In the genomic region with DNA sequence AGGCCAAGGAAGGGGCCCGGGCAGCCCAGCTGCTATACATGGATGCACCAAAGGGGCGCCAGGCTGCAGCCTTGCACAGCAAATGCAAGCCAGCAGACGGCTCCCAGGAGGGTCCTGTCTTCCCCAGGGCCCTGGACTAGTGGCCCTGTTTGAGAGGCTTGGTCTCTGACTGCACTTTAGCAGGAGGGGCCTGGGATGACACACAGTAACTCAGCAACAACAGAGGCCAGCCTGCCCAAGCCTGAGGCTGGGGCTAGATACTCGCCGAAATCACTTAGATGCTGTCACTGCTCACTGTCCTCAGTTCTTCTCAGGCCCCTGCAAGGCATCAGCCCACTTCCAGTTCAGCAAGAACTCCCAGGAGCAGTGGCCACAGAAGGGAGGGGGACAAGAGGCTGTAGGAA, we compare ENCODE assay signal across 9 cellular contexts.
DNase-seq lines count a peak whose midpoint lies in the region; ATAC-seq and TF ChIP-seq lines count a peak whose summit lies in the region.
"Had no signal": no experiment of that assay in that cellular context is flagged by ENCODE, and none has a peak within 500 bp of the region (broad histone marks: within the 10 kb centered on the region; RNA-seq: fewer than 3 reads in every experiment).

No MANE protein-coding gene starts in this region.

- H3K4me3 ChIP-seq in Peyer's patch, result no peak overlapping the region
- no peak overlapping the region for H3K4me3 ChIP-seq in esophagus squamous epithelium
- peak overlapping the region in 1 of 4 donors; percentile 34 for H3K4me3 ChIP-seq in gastrocnemius medialis

- no peaks in the 10 kb centered on the region for H3K27me3 ChIP-seq in Peyer's patch
- H3K27me3 ChIP-seq in esophagus squamous epithelium, result peaks cover 0 to 53% (median 0%) of the 10 kb centered on the region in 4 donors
- no peaks in the 10 kb centered on the region for H3K27me3 ChIP-seq in gastrocnemius medialis

- H3K9me3 ChIP-seq in Peyer's patch (no peaks in the 10 kb centered on the region), esophagus squamous epithelium (no peaks in the 10 kb centered on the region), gastrocnemius medialis (no peaks in the 10 kb centered on the region)

- peaks cover 0 to 38% (median 0%) of the 10 kb centered on the region in 3 donors for H3K36me3 ChIP-seq in Peyer's patch
- peaks cover 0 to 49% (median 0%) of the 10 kb centered on the region in 3 donors for H3K36me3 ChIP-seq in esophagus squamous epithelium
- no peaks in the 10 kb centered on the region for H3K36me3 ChIP-seq in gastrocnemius medialis

- no peak for TF ChIP-seq POLR2A in Peyer's patch (IDR thresholded peaks at IDR 0.05)
- TF ChIP-seq POLR2A in esophagus squamous epithelium (IDR thresholded peaks at IDR 0.05), result no peak
- TF ChIP-seq POLR2A in gastrocnemius medialis (IDR thresholded peaks at IDR 0.05), result no peak

- in situ Hi-C loops in gastrocnemius medialis (cut with MboI; ENCODE audit: low sequenced_read_pairs in 4 of 4), result no loop called here

- WGBS in esophagus squamous epithelium, 2 donors, result no CpG with 5 or more reads among the region's 5 CpGs

- intact Hi-C loops in esophagus squamous epithelium (cut with DNase I), result loop anchor here (5.0 kb wide), 1 partner anchor 74 kb away; a partner anchor contains a TSS
- intact Hi-C loops in gastrocnemius medialis (cut with DNase I; ENCODE audit: low total_unique reads), result loop anchor here (5.0 to 10.0 kb wide), 4 partner anchors 94 to 369 kb away; no protein-coding TSS in a partner anchor

- DNase-seq in GM10266 (ENCODE audit: extremely low spot score) (peak; percentile 3), Peyer's patch (no peak), esophagus squamous epithelium (lab: John Stamatoyannopoulos, UW) (no peak), gastrocnemius medialis (no peak), NOMO-1 (lab: John Stamatoyannopoulos, UW; ENCODE audit: unreplicated experiment in 2 of 2) (no peak), GM20000 (ENCODE audit: low spot score) (no peak)
- DNase-seq in stimulated activated CD4-positive, alpha-beta T cell treated with anti-CD3 and anti-CD28 coated beads, Interleukin-1b, Interleukin-23, amount 100 ng/mL, for 48 hours, result no peak
- DNase-seq: T-helper 17 cell had no signal

- TF ChIP-seq CTCF in GM10266 (IDR thresholded peaks at IDR 0.05; ENCODE audit: control insufficient read depth, insufficient read depth, low read depth, missing control alignments) (no peak), Peyer's patch (IDR thresholded peaks at IDR 0.05) (no peak), esophagus squamous epithelium (IDR thresholded peaks at IDR 0.05) (no peak), gastrocnemius medialis (IDR thresholded peaks at IDR 0.05 in 4 of 5, conservative IDR thresholded peaks at IDR 0.05 in 1 of 5) (no peak), GM20000 (IDR thresholded peaks at IDR 0.05; ENCODE audit: extremely low read depth, missing control alignments) (no peak)

- peak overlapping the region in 3 of 4 donors; percentile 32 to 76 (median 74) for H3K27ac ChIP-seq in Peyer's patch
- H3K27ac ChIP-seq in esophagus squamous epithelium, result peak overlapping the region; percentile 57 to 85 (median 73)
- H3K27ac ChIP-seq in gastrocnemius medialis, result peak overlapping the region; percentile 82 to 89 (median 86)

- ATAC-seq in gastrocnemius medialis (no peak), GM19328 (IDR thresholded peaks at IDR 0.05; ENCODE audit: unreplicated experiment) (no peak)
- ATAC-seq: T-helper 17 cell had no signal

- peaks cover 0 to 26% (median 8%) of the 10 kb centered on the region in 4 donors for H3K4me1 ChIP-seq in Peyer's patch
- peaks cover 19 to 61% (median 31%) of the 10 kb centered on the region in 3 donors for H3K4me1 ChIP-seq in esophagus squamous epithelium
- peaks cover 45 to 48% of the 10 kb centered on the region in 2 donors for H3K4me1 ChIP-seq in gastrocnemius medialis
